Comparison of ENCODE assay signal across 17 cellular contexts in genomic region chr1:205492201-205492667, GRCh38. TPM values are rescaled to one million over a fixed set of nuclear protein-coding genes. Genes with fewer than 3 reads are reported as not detected.
DNase-seq lines count a peak whose midpoint lies in the region; ATAC-seq, FAIRE-seq and TF ChIP-seq lines count a peak whose summit lies in the region.
"Had no signal": no experiment of that assay in that cellular context is flagged by ENCODE, and none has a peak within 500 bp of the region (broad histone marks: within the 10 kb centered on the region; RNA-seq: fewer than 3 reads in every experiment).

No MANE protein-coding gene starts in this region.

- H2AFZ ChIP-seq in H1 (ENCODE audit: low read length), result no peak overlapping the region

- H3K4me3 ChIP-seq in BLaER1 treated with 17β-estradiol and CSF1 and Interleukin-3, amounts not matched to agents 10 nM and 100 nM, result no peak overlapping the region
- no peak overlapping the region for H3K4me3 ChIP-seq in H1 (ENCODE audit: extremely low read depth in 1 of 4, insufficient read depth in 2 of 4, low read depth in 3 of 4, low read length in 4 of 4)
- no peak overlapping the region for H3K4me3 ChIP-seq in left lung
- H3K4me3 ChIP-seq: upper lobe of left lung had no signal

- H3K27me3 Mint-ChIP-seq in natural killer cell (ENCODE audit: low read depth in 2 of 2), result peaks cover 25 to 41% of the 10 kb centered on the region in 2 donors

- no peak overlapping the region for H3K9ac ChIP-seq in BLaER1 treated with 17β-estradiol and CSF1 and Interleukin-3, amounts not matched to agents 10 nM and 100 nM
- no peak overlapping the region for H3K9ac ChIP-seq in H1 (replicated peaks in 1 of 4; ENCODE audit: extremely low read depth in 1 of 4, low read depth in 3 of 4, low read length in 3 of 4)

- H3K23ac ChIP-seq in H1 (ENCODE audit: insufficient read length), result no peak overlapping the region

- 0 out of 2 replicates have a peak overlapping the region, but pooled peaks have one; percentile 48 for H2BK20ac ChIP-seq in H1 (ENCODE audit: low read length)

- peaks cover 0 to 5% (median 0%) of the 10 kb centered on the region in 11 experiments; a peak in 1 of 22 replicates for H3K27me3 ChIP-seq in BLaER1 treated with 17β-estradiol and CSF1 and Interleukin-3, amounts not matched to agents 10 nM and 100 nM
- no peaks in the 10 kb centered on the region for H3K27me3 ChIP-seq in H1 (replicated peaks in 1 of 4; ENCODE audit: control insufficient read depth in 3 of 4, extremely low read depth in 1 of 4, insufficient read depth in 3 of 4, low read length in 3 of 4)
- peaks cover 0 to 46% of the 10 kb centered on the region in 2 donors for H3K27me3 ChIP-seq in left lung
- H3K27me3 ChIP-seq: upper lobe of left lung had no signal

- POLR2A ChIA-PET in H1 (lab: Charles Lee; ENCODE audit: partially characterized antibody), result interaction anchor here (0.7 to 6.1 kb wide), 7 partner anchors 9 to 31 kb away, joined by 3 to 22 read pairs (median 9); partner anchors contain the start of gene CDK18

- H3K36me3 Mint-ChIP-seq in natural killer cell, result no peaks in the 10 kb centered on the region
- H3K36me3 Mint-ChIP-seq: stimulated activated memory B cell treated with anti-CD40 and anti-IgM and Interleukin-4, amounts not matched to agents 10 μg/mL and 1 μg/mL and 100 μg/mL, for 72 hours had no signal

- no peaks in the 10 kb centered on the region for H3K79me1 ChIP-seq in H1 (ENCODE audit: low read depth, low read length)

- H4K20me1 ChIP-seq in BLaER1 treated with 17β-estradiol and CSF1 and Interleukin-3, amounts not matched to agents 10 nM and 100 nM, result peaks cover 0 to 22% (median 0%) of the 10 kb centered on the region in 11 experiments; a peak in 4 of 22 replicates
- H4K20me1 ChIP-seq in H1 (replicated peaks in 1 of 2; ENCODE audit: control insufficient read depth in 1 of 2, insufficient read depth in 2 of 2, low read length in 2 of 2), result no peaks in the 10 kb centered on the region

- peak overlapping the region; percentile 54 for H4K91ac ChIP-seq in H1 (replicated peaks; ENCODE audit: insufficient read length, low read length)

- H3K23me2 ChIP-seq in H1 (ENCODE audit: low read depth, low read length), result no peaks in the 10 kb centered on the region

- peaks cover 0 to 16% of the 10 kb centered on the region in 2 donors for H3K4me1 Mint-ChIP-seq in natural killer cell

- peak overlapping the region; percentile 13 for H3K4ac ChIP-seq in H1 (replicated peaks; ENCODE audit: insufficient read length, low read depth, low read length)

- FAIRE-seq in H1 (lab: Jason Lieb, UNC), result no peak

- no peak for ATAC-seq in natural killer cell
- no peak for ATAC-seq in left lung
- no peak for ATAC-seq in Right ventricle myocardium superior (ENCODE audit: poor library complexity)
- ATAC-seq: activated CD8-positive, alpha-beta T cell treated with anti-CD3 and anti-CD28 coated beads for 36 hours; effector memory CD8-positive, alpha-beta T cell; stimulated activated memory B cell treated with anti-CD40 and anti-IgM and Interleukin-4, amounts not matched to agents 10 μg/mL and 1 μg/mL and 100 μg/mL, for 72 hours had no signal

- TF ChIP-seq POLR2A in H1 (IDR thresholded peaks at IDR 0.05; ENCODE audit: control extremely low read depth in 1 of 2, low read depth in 2 of 2, low read length in 2 of 2), result no peak

- H3K36me3 ChIP-seq in BLaER1 treated with 17β-estradiol and CSF1 and Interleukin-3, amounts not matched to agents 10 nM and 100 nM, result no peaks in the 10 kb centered on the region
- H3K36me3 ChIP-seq in H1 (ENCODE audit: control insufficient read depth in 2 of 4, insufficient read depth in 4 of 4, low read length in 3 of 4), result no peaks in the 10 kb centered on the region
- no peaks in the 10 kb centered on the region for H3K36me3 ChIP-seq in left lung
- H3K36me3 ChIP-seq: upper lobe of left lung had no signal

- no peak overlapping the region for H3K56ac ChIP-seq in H1 (replicated peaks; ENCODE audit: insufficient read length, low read depth, low read length)

- TF ChIP-seq RAD21 in H1 (IDR thresholded peaks at IDR 0.05 in 1 of 2, conservative IDR thresholded peaks at IDR 0.05 in 1 of 2; ENCODE audit: low read depth in 2 of 2, low read length in 2 of 2), result no peak

- no peaks in the 10 kb centered on the region for H3K9me3 Mint-ChIP-seq in natural killer cell
- H3K9me3 Mint-ChIP-seq: activated CD8-positive, alpha-beta T cell treated with anti-CD3 and anti-CD28 coated beads for 36 hours; effector memory CD8-positive, alpha-beta T cell; stimulated activated memory B cell treated with anti-CD40 and anti-IgM and Interleukin-4, amounts not matched to agents 10 μg/mL and 1 μg/mL and 100 μg/mL, for 72 hours; T-helper 2 cell treated with Interferon-gamma antibody and Interleukin-4, amounts not matched to agents 5 μg/mL and 100 μg/mL, for 36 hours had no signal

- peaks cover 18 to 26% (median 23%) of the 10 kb centered on the region in 10 experiments for H3K4me1 ChIP-seq in BLaER1 treated with 17β-estradiol and CSF1 and Interleukin-3, amounts not matched to agents 10 nM and 100 nM
- H3K4me1 ChIP-seq in H1 (replicated peaks in 1 of 4; ENCODE audit: control insufficient read depth in 3 of 4, insufficient read depth in 4 of 4, low read length in 3 of 4) (peaks cover 10 to 23% (median 16%) of the 10 kb centered on the region in 4 experiments), left lung (peaks cover 3 to 14% of the 10 kb centered on the region in 2 donors)

- no peaks in the 10 kb centered on the region for H3K9me3 ChIP-seq in BLaER1 treated with 17β-estradiol and CSF1 and Interleukin-3, amounts not matched to agents 10 nM and 100 nM (replicated peaks in 1 of 11)
- H3K9me3 ChIP-seq in H1 (ENCODE audit: insufficient read depth in 2 of 2, low read depth in 1 of 2, low read length in 1 of 2) (no peaks in the 10 kb centered on the region), left lung (no peaks in the 10 kb centered on the region)
- H3K9me3 ChIP-seq: upper lobe of left lung had no signal

- no peaks in the 10 kb centered on the region for H3K79me2 ChIP-seq in H1 (ENCODE audit: control insufficient read depth in 1 of 2, insufficient read depth in 2 of 2, low read length in 2 of 2)

- H3K4me3 Mint-ChIP-seq in natural killer cell, result no peak overlapping the region
- H3K4me3 Mint-ChIP-seq: activated CD8-positive, alpha-beta T cell treated with anti-CD3 and anti-CD28 coated beads for 36 hours; effector memory CD8-positive, alpha-beta T cell; stimulated activated memory B cell treated with anti-CD40 and anti-IgM and Interleukin-4, amounts not matched to agents 10 μg/mL and 1 μg/mL and 100 μg/mL, for 72 hours; T-helper 2 cell treated with Interferon-gamma antibody and Interleukin-4, amounts not matched to agents 5 μg/mL and 100 μg/mL, for 36 hours had no signal

- no peak overlapping the region for H4K8ac ChIP-seq in H1 (ENCODE audit: extremely low read depth, insufficient read depth, low read length)

- H2BK5ac ChIP-seq in H1 (ENCODE audit: low read depth, low read length), result no peak overlapping the region

- DNase-seq in NCI-H1105 (lab: John Stamatoyannopoulos, UW), result peak; percentile 38
- peak; percentile 88 for DNase-seq in NCI-H524 treated with DMSO at 0.1 percent for 48 hours (lab: John Stamatoyannopoulos, UW)
- no peak for DNase-seq in H1 (ENCODE audit: low read depth in 1 of 2, low spot score in 2 of 2)
- no peak for DNase-seq in superior temporal gyrus (ENCODE audit: extremely low spot score)
- no peak for DNase-seq in natural killer cell
- no peak for DNase-seq in left lung
- no peak for DNase-seq in Right ventricle myocardium superior
- DNase-seq: activated CD8-positive, alpha-beta T cell treated with anti-CD3 and anti-CD28 coated beads for 36 hours; activated effector memory CD4-positive, alpha-beta T cell treated with Interleukin-2 at 50 U/mL for 16 hours; effector memory CD8-positive, alpha-beta T cell; NCI-H2029; stimulated activated CD4-positive, alpha-beta T cell treated with anti-CD3 and anti-CD28 coated beads, Interleukin-2, amount 100 ng/mL, for 48 hours; upper lobe of left lung had no signal

- no peak for TF ChIP-seq CTCF in H1 (IDR thresholded peaks at IDR 0.05; ENCODE audit: control extremely low read depth in 1 of 3, insufficient read depth in 1 of 3, low read depth in 1 of 3, low read length in 3 of 3)
- TF ChIP-seq CTCF in natural killer cell (IDR thresholded peaks at IDR 0.05), result no peak
- no peak for TF ChIP-seq CTCF in left lung (IDR thresholded peaks at IDR 0.05)

- H2AK5ac ChIP-seq in H1 (ENCODE audit: low read depth, low read length), result no peak overlapping the region

- H2BK15ac ChIP-seq in H1 (ENCODE audit: low read length), result 0 out of 2 replicates have a peak overlapping the region, but pooled peaks have one; percentile 46

- CTCF ChIA-PET in H1 (lab: Charles Lee; ENCODE audit: partially characterized antibody), result interaction anchor here (0.7 to 47.3 kb wide), 13 partner anchors 7 to 685 kb away, joined by 3 to 1626 read pairs (median 5); partner anchors contain the start of genes BLACAT1, CDK18 and LEMD1

- no peak overlapping the region for H4K5ac ChIP-seq in H1 (ENCODE audit: insufficient read length, low read depth, low read length)

- H2BK12ac ChIP-seq in H1 (ENCODE audit: low read depth, low read length), result 0 out of 2 replicates have a peak overlapping the region, but pooled peaks have one; percentile 30

- no peak overlapping the region for H2BK120ac ChIP-seq in H1 (replicated peaks; ENCODE audit: low read depth, low read length)

- 63% methylated on average over 2 of the region's 2 CpGs; no CpG with 5 or more reads in 1 of the 2 experiments for WGBS in H1 (ENCODE audit: extremely low coverage in 1 of 2, insufficient coverage in 1 of 2, insufficient read length in 1 of 2, insufficient replicate concordance in 2 of 2, low coverage in 1 of 2, low lambda C conversion rate in 2 of 2, missing lambda C conversion rate in 1 of 2), 2 experiments

- peak overlapping the region; percentile 42 to 88 (median 77) for H3K4me2 ChIP-seq in BLaER1 treated with 17β-estradiol and CSF1 and Interleukin-3, amounts not matched to agents 10 nM and 100 nM
- peak overlapping the region in 1 of 2 experiments; percentile 24; a peak in 1 of 4 replicates for H3K4me2 ChIP-seq in H1 (ENCODE audit: insufficient read depth in 1 of 2, low read depth in 2 of 2, low read length in 2 of 2)

- H3K27ac ChIP-seq in BLaER1 treated with 17β-estradiol and CSF1 and Interleukin-3, amounts not matched to agents 10 nM and 100 nM, result no peak overlapping the region
- H3K27ac ChIP-seq in H1 (ENCODE audit: low read depth, low read length) (no peak overlapping the region), left lung (no peak overlapping the region)
- H3K27ac ChIP-seq: upper lobe of left lung had no signal

- H3K18ac ChIP-seq in H1 (ENCODE audit: extremely low read depth, low read length), result no peak overlapping the region

- intact Hi-C loops in natural killer cell (cut with micrococcal nuclease) (no loop called here), left lung (cut with DNase I) (no loop called here), Right ventricle myocardium superior (cut with DNase I) (no loop called here)

- TF ChIP-seq EP300 in H1 (IDR thresholded peaks at IDR 0.05; ENCODE audit: borderline replicate concordance in 1 of 2, low read depth in 2 of 2, low read length in 2 of 2), result no peak

- no peak overlapping the region for H3K14ac ChIP-seq in H1 (ENCODE audit: insufficient read length)

- no peak overlapping the region for H3K27ac Mint-ChIP-seq in natural killer cell
- H3K27ac Mint-ChIP-seq: activated CD8-positive, alpha-beta T cell treated with anti-CD3 and anti-CD28 coated beads for 36 hours; effector memory CD8-positive, alpha-beta T cell; stimulated activated memory B cell treated with anti-CD40 and anti-IgM and Interleukin-4, amounts not matched to agents 10 μg/mL and 1 μg/mL and 100 μg/mL, for 72 hours; T-helper 2 cell treated with Interferon-gamma antibody and Interleukin-4, amounts not matched to agents 5 μg/mL and 100 μg/mL, for 36 hours had no signal

RNA-seq across cellular contexts. Expression of gene CDK18, which starts 12.2 kb away (rescaled TPM):
- 40.9 and 44.0 TPM in 2 replicates for total RNA-seq in H1 (2021; fragmentation: NEBNext Ultra II Directional; extraction: Animal tissue kit (Norgen Biotek cat#: 25700))
- polyA plus RNA-seq in H1 (2011; rRNA removed), result 31.2 and 50.3 TPM in 2 replicates
- 19.7 TPM for polyA plus RNA-seq in H1 (2011; cell fraction: cytosol; rRNA removed)
- 102 TPM for polyA plus RNA-seq in H1 (2011; cell fraction: nucleus; rRNA removed)
- polyA plus RNA-seq in H1 (2012, experiment 1 of 2), result 35.9 to 57.1 TPM (median 46.6 TPM) in 4 replicates
- polyA plus RNA-seq in H1 (2012, experiment 2 of 2), result 29.8 TPM
- polyA plus RNA-seq in H1 (2013, experiment 1 of 2), result 31.5 TPM
- 31.7 TPM for polyA plus RNA-seq in H1 (2013, experiment 2 of 2)
- polyA minus RNA-seq in H1 (2011; rRNA and poly(A)+ RNA removed), result 37.0 and 48.0 TPM in 2 replicates
- 25.8 TPM for polyA minus RNA-seq in H1 (2011; cell fraction: cytosol; rRNA and poly(A)+ RNA removed)
- polyA minus RNA-seq in H1 (2011; cell fraction: nucleus; rRNA and poly(A)+ RNA removed), result 61.8 TPM
- total RNA-seq in natural killer cell, result 1 to 10 TPM; 1.9 to 5.3 (median 4.0) TPM
- 10 to 100 TPM; 19.7 to 30.1 TPM for total RNA-seq in left lung
- 172 TPM for total RNA-seq in Right ventricle myocardium superior

RNA-seq across cellular contexts. Expression of gene BLACAT1, which starts 36.4 kb away (rescaled TPM):
- total RNA-seq in H1 (2021; fragmentation: NEBNext Ultra II Directional; extraction: Animal tissue kit (Norgen Biotek cat#: 25700)), result 3.5 and 3.8 TPM in 2 replicates
- polyA plus RNA-seq in H1 (2011; rRNA removed), result 6.3 and 10.5 TPM in 2 replicates
- 7.2 TPM for polyA plus RNA-seq in H1 (2011; cell fraction: cytosol; rRNA removed)
- polyA plus RNA-seq in H1 (2011; cell fraction: nucleus; rRNA removed), result 18.7 TPM
- 6.7 to 8.3 TPM (median 7.4 TPM) in 4 replicates for polyA plus RNA-seq in H1 (2012, experiment 1 of 2)
- polyA plus RNA-seq in H1 (2012, experiment 2 of 2), result 5.7 TPM
- 3.9 TPM for polyA plus RNA-seq in H1 (2013, experiment 1 of 2)
- polyA plus RNA-seq in H1 (2013, experiment 2 of 2), result 3.9 TPM
- 13.1 and 19.7 TPM in 2 replicates for polyA minus RNA-seq in H1 (2011; rRNA and poly(A)+ RNA removed)
- polyA minus RNA-seq in H1 (2011; cell fraction: cytosol; rRNA and poly(A)+ RNA removed), result 4.6 TPM
- polyA minus RNA-seq in H1 (2011; cell fraction: nucleus; rRNA and poly(A)+ RNA removed), result 11.3 TPM
- total RNA-seq in natural killer cell (under 1 TPM in 2 of 3 donors, not detected in 1; 0.09 to 0.13 TPM), left lung (1 to 10 TPM in 1 of 2 donors, under 1 TPM in 1; 0.55 to 2.7 TPM), Right ventricle myocardium superior (not detected)
- total RNA-seq: fibroblast of villous mesenchyme had no signal

Comparison
In these comparisons a context has a peak if more than half of its experiments do, and no peak if none do; other contexts are left out.
1. DNase-seq: peak in NCI-H1105 (single experiment) and NCI-H524 treated with DMSO at 0.1 percent for 48 hours (single experiment); none in H1 (0 of 2), superior temporal gyrus (single experiment), natural killer cell (single experiment), left lung (0 of 2) and Right ventricle myocardium superior (single experiment).